ENCODE assay signal across 2 cellular contexts in the genomic region with DNA sequence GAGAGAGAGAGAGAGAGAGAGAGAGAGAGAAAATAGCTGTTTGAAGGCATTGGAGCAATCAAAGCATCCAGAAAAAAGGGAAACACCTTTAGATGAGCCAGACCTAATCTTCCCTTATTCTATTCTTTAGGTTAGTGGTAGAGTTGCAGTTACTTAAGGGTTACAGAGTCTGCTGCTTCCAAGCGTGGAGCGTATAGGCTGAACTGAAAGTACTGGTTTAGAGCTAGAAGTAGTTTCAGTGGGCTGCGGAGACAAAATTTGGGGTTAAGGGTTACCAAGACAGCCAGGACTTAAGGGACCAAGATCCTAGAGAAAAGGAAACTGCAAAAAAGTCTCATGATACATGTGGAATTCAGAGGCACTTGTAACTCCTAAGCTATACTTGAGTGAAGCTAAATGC.
TF ChIP-seq lines count a peak whose summit lies in the region.

No MANE protein-coding gene starts in this region.

TF ChIP-seq in GM23338, 12 proteins besides CTCF, POLR2A, EP300 and RAD21:
- TF ChIP-seq EZH2phosphoT487 (IDR thresholded peaks at IDR 0.05; ENCODE audit: unreplicated experiment) (no peak), CREB1 (CRISPR knock-in tag; IDR thresholded peaks at IDR 0.05; ENCODE audit: low read depth) (no peak), JUNB (IDR thresholded peaks at IDR 0.05; ENCODE audit: unreplicated experiment) (no peak), ZNF331 (CRISPR knock-in tag; IDR thresholded peaks at IDR 0.05; ENCODE audit: low read depth) (no peak), ZNF114 (CRISPR knock-in tag; IDR thresholded peaks at IDR 0.05) (no peak), NANOG (IDR thresholded peaks at IDR 0.05; ENCODE audit: borderline replicate concordance) (no peak), EZH2 (IDR thresholded peaks at IDR 0.05; ENCODE audit: low read depth, unreplicated experiment) (no peak)
- TF ChIP-seq, protein P1, sequence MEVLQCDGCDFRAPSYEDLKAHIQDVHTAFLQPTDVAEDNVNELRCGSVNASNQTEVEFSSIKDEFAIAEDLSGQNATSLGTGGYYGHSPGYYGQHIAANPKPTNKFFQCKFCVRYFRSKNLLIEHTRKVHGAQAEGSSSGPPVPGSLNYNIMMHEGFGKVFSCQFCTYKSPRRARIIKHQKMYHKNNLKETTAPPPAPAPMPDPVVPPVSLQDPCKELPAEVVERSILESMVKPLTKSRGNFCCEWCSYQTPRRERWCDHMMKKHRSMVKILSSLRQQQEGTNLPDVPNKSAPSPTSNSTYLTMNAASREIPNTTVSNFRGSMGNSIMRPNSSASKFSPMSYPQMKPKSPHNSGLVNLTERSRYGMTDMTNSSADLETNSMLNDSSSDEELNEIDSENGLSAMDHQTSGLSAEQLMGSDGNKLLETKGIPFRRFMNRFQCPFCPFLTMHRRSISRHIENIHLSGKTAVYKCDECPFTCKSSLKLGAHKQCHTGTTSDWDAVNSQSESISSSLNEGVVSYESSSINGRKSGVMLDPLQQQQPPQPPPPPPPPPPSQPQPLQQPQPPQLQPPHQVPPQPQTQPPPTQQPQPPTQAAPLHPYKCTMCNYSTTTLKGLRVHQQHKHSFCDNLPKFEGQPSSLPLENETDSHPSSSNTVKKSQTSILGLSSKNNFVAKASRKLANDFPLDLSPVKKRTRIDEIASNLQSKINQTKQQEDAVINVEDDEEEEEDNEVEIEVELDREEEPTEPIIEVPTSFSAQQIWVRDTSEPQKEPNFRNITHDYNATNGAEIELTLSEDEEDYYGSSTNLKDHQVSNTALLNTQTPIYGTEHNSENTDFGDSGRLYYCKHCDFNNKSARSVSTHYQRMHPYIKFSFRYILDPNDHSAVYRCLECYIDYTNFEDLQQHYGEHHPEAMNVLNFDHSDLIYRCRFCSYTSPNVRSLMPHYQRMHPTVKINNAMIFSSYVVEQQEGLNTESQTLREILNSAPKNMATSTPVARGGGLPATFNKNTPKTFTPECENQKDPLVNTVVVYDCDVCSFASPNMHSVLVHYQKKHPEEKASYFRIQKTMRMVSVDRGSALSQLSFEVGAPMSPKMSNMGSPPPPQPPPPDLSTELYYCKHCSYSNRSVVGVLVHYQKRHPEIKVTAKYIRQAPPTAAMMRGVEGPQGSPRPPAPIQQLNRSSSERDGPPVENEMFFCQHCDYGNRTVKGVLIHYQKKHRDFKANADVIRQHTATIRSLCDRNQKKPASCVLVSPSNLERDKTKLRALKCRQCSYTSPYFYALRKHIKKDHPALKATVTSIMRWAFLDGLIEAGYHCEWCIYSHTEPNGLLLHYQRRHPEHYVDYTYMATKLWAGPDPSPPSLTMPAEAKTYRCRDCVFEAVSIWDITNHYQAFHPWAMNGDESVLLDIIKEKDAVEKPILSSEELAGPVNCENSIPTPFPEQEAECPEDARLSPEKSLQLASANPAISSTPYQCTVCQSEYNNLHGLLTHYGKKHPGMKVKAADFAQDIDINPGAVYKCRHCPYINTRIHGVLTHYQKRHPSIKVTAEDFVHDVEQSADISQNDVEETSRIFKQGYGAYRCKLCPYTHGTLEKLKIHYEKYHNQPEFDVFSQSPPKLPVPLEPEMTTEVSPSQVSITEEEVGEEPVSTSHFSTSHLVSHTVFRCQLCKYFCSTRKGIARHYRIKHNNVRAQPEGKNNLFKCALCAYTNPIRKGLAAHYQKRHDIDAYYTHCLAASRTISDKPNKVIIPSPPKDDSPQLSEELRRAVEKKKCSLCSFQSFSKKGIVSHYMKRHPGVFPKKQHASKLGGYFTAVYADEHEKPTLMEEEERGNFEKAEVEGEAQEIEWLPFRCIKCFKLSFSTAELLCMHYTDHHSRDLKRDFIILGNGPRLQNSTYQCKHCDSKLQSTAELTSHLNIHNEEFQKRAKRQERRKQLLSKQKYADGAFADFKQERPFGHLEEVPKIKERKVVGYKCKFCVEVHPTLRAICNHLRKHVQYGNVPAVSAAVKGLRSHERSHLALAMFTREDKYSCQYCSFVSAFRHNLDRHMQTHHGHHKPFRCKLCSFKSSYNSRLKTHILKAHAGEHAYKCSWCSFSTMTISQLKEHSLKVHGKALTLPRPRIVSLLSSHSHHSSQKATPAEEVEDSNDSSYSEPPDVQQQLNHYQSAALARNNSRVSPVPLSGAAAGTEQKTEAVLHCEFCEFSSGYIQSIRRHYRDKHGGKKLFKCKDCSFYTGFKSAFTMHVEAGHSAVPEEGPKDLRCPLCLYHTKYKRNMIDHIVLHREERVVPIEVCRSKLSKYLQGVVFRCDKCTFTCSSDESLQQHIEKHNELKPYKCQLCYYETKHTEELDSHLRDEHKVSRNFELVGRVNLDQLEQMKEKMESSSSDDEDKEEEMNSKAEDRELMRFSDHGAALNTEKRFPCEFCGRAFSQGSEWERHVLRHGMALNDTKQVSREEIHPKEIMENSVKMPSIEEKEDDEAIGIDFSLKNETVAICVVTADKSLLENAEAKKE (CRISPR knock-in tag; IDR thresholded peaks at IDR 0.05), result no peak
- TF ChIP-seq, protein P2, sequence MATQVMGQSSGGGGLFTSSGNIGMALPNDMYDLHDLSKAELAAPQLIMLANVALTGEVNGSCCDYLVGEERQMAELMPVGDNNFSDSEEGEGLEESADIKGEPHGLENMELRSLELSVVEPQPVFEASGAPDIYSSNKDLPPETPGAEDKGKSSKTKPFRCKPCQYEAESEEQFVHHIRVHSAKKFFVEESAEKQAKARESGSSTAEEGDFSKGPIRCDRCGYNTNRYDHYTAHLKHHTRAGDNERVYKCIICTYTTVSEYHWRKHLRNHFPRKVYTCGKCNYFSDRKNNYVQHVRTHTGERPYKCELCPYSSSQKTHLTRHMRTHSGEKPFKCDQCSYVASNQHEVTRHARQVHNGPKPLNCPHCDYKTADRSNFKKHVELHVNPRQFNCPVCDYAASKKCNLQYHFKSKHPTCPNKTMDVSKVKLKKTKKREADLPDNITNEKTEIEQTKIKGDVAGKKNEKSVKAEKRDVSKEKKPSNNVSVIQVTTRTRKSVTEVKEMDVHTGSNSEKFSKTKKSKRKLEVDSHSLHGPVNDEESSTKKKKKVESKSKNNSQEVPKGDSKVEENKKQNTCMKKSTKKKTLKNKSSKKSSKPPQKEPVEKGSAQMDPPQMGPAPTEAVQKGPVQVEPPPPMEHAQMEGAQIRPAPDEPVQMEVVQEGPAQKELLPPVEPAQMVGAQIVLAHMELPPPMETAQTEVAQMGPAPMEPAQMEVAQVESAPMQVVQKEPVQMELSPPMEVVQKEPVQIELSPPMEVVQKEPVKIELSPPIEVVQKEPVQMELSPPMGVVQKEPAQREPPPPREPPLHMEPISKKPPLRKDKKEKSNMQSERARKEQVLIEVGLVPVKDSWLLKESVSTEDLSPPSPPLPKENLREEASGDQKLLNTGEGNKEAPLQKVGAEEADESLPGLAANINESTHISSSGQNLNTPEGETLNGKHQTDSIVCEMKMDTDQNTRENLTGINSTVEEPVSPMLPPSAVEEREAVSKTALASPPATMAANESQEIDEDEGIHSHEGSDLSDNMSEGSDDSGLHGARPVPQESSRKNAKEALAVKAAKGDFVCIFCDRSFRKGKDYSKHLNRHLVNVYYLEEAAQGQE (IDR thresholded peaks at IDR 0.05; ENCODE audit: unreplicated experiment), result no peak
- TF ChIP-seq, protein P3, sequence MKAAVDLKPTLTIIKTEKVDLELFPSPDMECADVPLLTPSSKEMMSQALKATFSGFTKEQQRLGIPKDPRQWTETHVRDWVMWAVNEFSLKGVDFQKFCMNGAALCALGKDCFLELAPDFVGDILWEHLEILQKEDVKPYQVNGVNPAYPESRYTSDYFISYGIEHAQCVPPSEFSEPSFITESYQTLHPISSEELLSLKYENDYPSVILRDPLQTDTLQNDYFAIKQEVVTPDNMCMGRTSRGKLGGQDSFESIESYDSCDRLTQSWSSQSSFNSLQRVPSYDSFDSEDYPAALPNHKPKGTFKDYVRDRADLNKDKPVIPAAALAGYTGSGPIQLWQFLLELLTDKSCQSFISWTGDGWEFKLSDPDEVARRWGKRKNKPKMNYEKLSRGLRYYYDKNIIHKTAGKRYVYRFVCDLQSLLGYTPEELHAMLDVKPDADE (IDR thresholded peaks at IDR 0.05), result no peak

TF ChIP-seq in IMR-90, 13 proteins besides CTCF, POLR2A, EP300 and RAD21:
- TF ChIP-seq MXI1 (IDR thresholded peaks at IDR 0.05; ENCODE audit: borderline replicate concordance, low read depth, low read length), result no peak
- no peak for TF ChIP-seq CHD1 (IDR thresholded peaks at IDR 0.05; ENCODE audit: low read depth, low read length)
- TF ChIP-seq NFE2L2 (IDR thresholded peaks at IDR 0.05; ENCODE audit: low read depth, low read length), result no peak
- TF ChIP-seq, protein P4, sequence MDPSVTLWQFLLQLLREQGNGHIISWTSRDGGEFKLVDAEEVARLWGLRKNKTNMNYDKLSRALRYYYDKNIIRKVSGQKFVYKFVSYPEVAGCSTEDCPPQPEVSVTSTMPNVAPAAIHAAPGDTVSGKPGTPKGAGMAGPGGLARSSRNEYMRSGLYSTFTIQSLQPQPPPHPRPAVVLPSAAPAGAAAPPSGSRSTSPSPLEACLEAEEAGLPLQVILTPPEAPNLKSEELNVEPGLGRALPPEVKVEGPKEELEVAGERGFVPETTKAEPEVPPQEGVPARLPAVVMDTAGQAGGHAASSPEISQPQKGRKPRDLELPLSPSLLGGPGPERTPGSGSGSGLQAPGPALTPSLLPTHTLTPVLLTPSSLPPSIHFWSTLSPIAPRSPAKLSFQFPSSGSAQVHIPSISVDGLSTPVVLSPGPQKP (IDR thresholded peaks at IDR 0.05; ENCODE audit: borderline replicate concordance, low read depth, low read length), result no peak
- TF ChIP-seq RFX5 (IDR thresholded peaks at IDR 0.05; ENCODE audit: low read depth, low read length), result no peak
- no peak for TF ChIP-seq BHLHE40 (IDR thresholded peaks at IDR 0.05; ENCODE audit: low read depth, low read length)
- TF ChIP-seq MAFK (IDR thresholded peaks at IDR 0.05; ENCODE audit: low read depth, low read length), result no peak
- TF ChIP-seq MAZ (IDR thresholded peaks at IDR 0.05; ENCODE audit: borderline replicate concordance, low read depth, low read length), result no peak
- TF ChIP-seq CEBPB (IDR thresholded peaks at IDR 0.05; ENCODE audit: low read depth, low read length), result no peak
- TF ChIP-seq SMC3 (IDR thresholded peaks at IDR 0.05; ENCODE audit: low read depth, low read length), result no peak
- TF ChIP-seq, protein P5, sequence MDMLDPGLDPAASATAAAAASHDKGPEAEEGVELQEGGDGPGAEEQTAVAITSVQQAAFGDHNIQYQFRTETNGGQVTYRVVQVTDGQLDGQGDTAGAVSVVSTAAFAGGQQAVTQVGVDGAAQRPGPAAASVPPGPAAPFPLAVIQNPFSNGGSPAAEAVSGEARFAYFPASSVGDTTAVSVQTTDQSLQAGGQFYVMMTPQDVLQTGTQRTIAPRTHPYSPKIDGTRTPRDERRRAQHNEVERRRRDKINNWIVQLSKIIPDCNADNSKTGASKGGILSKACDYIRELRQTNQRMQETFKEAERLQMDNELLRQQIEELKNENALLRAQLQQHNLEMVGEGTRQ (IDR thresholded peaks at IDR 0.05; ENCODE audit: low read depth, low read length), result no peak
- TF ChIP-seq FOS (IDR thresholded peaks at IDR 0.05; ENCODE audit: low read depth, low read length), result no peak
- no peak for TF ChIP-seq RCOR1 (IDR thresholded peaks at IDR 0.05; ENCODE audit: insufficient replicate concordance, low read length)
